ENCODE assay signal across 8 cellular contexts in genomic region chr7:124101173-124101768, GRCh38.
DNase-seq lines count a peak whose midpoint lies in the region; ATAC-seq, FAIRE-seq and TF ChIP-seq lines count a peak whose summit lies in the region.

No MANE protein-coding gene starts in this region.

- H3K36me3 ChIP-seq in BJ (ENCODE audit: control insufficient read depth, insufficient read depth, low read length), result no peaks in the 10 kb centered on the region

- peak; percentile 55 for FAIRE-seq in islet of Langerhans (lab: Jason Lieb, UNC)

- H4K20me1 ChIP-seq in H9 (ENCODE audit: control insufficient read depth, insufficient read depth, insufficient read length), result no peaks in the 10 kb centered on the region

- H3K4me1 ChIP-seq in H9 (ENCODE audit: insufficient read depth, low read length), result no peaks in the 10 kb centered on the region

- no peaks in the 10 kb centered on the region for H3K79me1 ChIP-seq in H9 (ENCODE audit: insufficient read depth, low read depth, low read length, poor library complexity, severe bottlenecking)

- no peak for DNase-seq in BJ (ENCODE audit: low read depth)
- DNase-seq in H9, result no peak
- peak; percentile 5 for DNase-seq in RWPE1 (ENCODE audit: low spot score)
- no peak for DNase-seq in islet precursor cell
- DNase-seq in activated gamma-delta T cell treated with Interleukin-2 at 50 U/mL for 16 hours, result no peak

- no peaks in the 10 kb centered on the region for H3K79me2 ChIP-seq in H9 (ENCODE audit: insufficient read depth, low read length)

- no peak overlapping the region for H4K5ac ChIP-seq in H9 (ENCODE audit: insufficient read length, low read depth, low read length)

- H3K9me3 Mint-ChIP-seq in H9, result peaks cover 16 to 27% of the 10 kb centered on the region in 2 experiments

- H3K18ac ChIP-seq in H9 (ENCODE audit: insufficient read length, low read depth, low read length), result no peak overlapping the region

- H3K14ac ChIP-seq in H9 (ENCODE audit: insufficient read depth, low read length), result no peak overlapping the region

- peaks cover 2 to 6% of the 10 kb centered on the region in 2 experiments; a peak in 2 of 4 replicates for H3K4me1 Mint-ChIP-seq in H9

- H3K27ac ChIP-seq in H9 (ENCODE audit: insufficient read length, low read depth, low read length) (no peak overlapping the region), RWPE1 (no peak overlapping the region)

- ATAC-seq in GM21825 (IDR thresholded peaks at IDR 0.05; ENCODE audit: unreplicated experiment) (no peak), HG03469 (IDR thresholded peaks at IDR 0.05; ENCODE audit: unreplicated experiment) (no peak)

- no peak overlapping the region for H3K4me2 ChIP-seq in H9 (ENCODE audit: insufficient read depth, insufficient read length, low read length)

- no peak overlapping the region for H3K4ac ChIP-seq in H9 (ENCODE audit: low read depth, low read length)

- H2BK5ac ChIP-seq in H9 (ENCODE audit: insufficient read length, low read length), result no peak overlapping the region

- H2AK5ac ChIP-seq in H9 (ENCODE audit: insufficient read length, low read length), result no peak overlapping the region

- H2BK12ac ChIP-seq in H9 (ENCODE audit: insufficient read length, low read depth, low read length), result no peak overlapping the region

- no peak overlapping the region for H4K8ac ChIP-seq in H9 (replicated peaks; ENCODE audit: insufficient read length, low read depth, low read length)

- CTCF ChIA-PET in BJ (lab: Yijun Ruan, JAX) (interaction anchor here (0.8 to 2.1 kb wide), 3 partner anchors 27 to 684 kb away, joined by 3 to 7 read pairs (median 3); no protein-coding TSS in a partner anchor), RWPE1 (lab: Yijun Ruan, JAX) (interaction anchor here (0.6 kb wide), 2 partner anchors 9 to 174 kb away, joined by 4 to 7 read pairs; no protein-coding TSS in a partner anchor)

- H3K23me2 ChIP-seq in H9 (ENCODE audit: insufficient read length, low read depth, low read length, poor library complexity, severe bottlenecking), result no peaks in the 10 kb centered on the region

- no peak overlapping the region for H3K4me3 ChIP-seq in BJ (ENCODE audit: low read depth, low read length)

- H2AFZ ChIP-seq in H9 (ENCODE audit: low read length), result no peak overlapping the region

- no peak overlapping the region for H3T11ph ChIP-seq in H9 (ENCODE audit: low read length)

- no peaks in the 10 kb centered on the region for H3K27me3 Mint-ChIP-seq in H9 (ENCODE audit: low read depth)

- no peak overlapping the region for H2BK20ac ChIP-seq in H9 (ENCODE audit: low read depth, low read length, poor library complexity, severe bottlenecking)

- no peak overlapping the region for H3K27ac Mint-ChIP-seq in H9

- TF ChIP-seq CTCF in BJ (IDR thresholded peaks at IDR 0.05; ENCODE audit: insufficient read depth, low read depth, low read length) (peak; percentile 12; the same call in 1 of the 2 replicates), H9 (conservative IDR thresholded peaks at IDR 0.05) (peak; percentile 81), RWPE1 (conservative IDR thresholded peaks at IDR 0.05; ENCODE audit: low read depth) (peak; percentile 43)

- no peak overlapping the region for H3K4me3 Mint-ChIP-seq in H9

- no peaks in the 10 kb centered on the region for H3K27me3 ChIP-seq in BJ (ENCODE audit: control insufficient read depth, insufficient read depth, low read length)
- no peaks in the 10 kb centered on the region for H3K27me3 ChIP-seq in H9 (ENCODE audit: insufficient read depth, low read length)

- no peak overlapping the region for H4K91ac ChIP-seq in H9 (ENCODE audit: insufficient read length, low read depth, low read length)

- no peak overlapping the region for H2BK15ac ChIP-seq in H9 (ENCODE audit: low read depth, low read length)

- no peak overlapping the region for H3K56ac ChIP-seq in H9 (ENCODE audit: insufficient read length, low read depth, low read length)

- no peak overlapping the region for H3K9ac ChIP-seq in H9 (ENCODE audit: extremely low read depth, insufficient read length, low read length)

- H3K9me3 ChIP-seq in H9 (ENCODE audit: control insufficient read depth, low read depth, low read length), result no peaks in the 10 kb centered on the region

- no CpG with 5 or more reads among the region's 5 CpGs for WGBS in H9 (ENCODE audit: extremely low coverage, insufficient read length, low lambda C conversion rate)

- no peak overlapping the region for H3K23ac ChIP-seq in H9 (ENCODE audit: insufficient read length, low read depth, low read length)

- H2BK120ac ChIP-seq in H9 (ENCODE audit: low read depth, low read length, poor library complexity, severe bottlenecking), result no peak overlapping the region

- POLR2A ChIA-PET in BJ (lab: Charles Lee) (no interaction called here), RWPE1 (lab: Yijun Ruan, JAX; ENCODE audit: low non-redundant PET) (no interaction called here)

- peaks cover 10 to 37% (median 12%) of the 10 kb centered on the region in 3 experiments for H3K36me3 Mint-ChIP-seq in H9 (ENCODE audit: insufficient read depth in 1 of 3, low read depth in 3 of 3)

Comparison
In these comparisons a context has a peak if more than half of its experiments do, and no peak if none do; other contexts are left out.
1. CTCF ChIP-seq: peak in every context shown above with its lines; median percentile 81 in H9; 43 in RWPE1; 12 in BJ.